Comparison of ENCODE assay signal across 33 cellular contexts in genomic region chr17:81186203-81186602, GRCh38. TPM values are rescaled to one million over a fixed set of nuclear protein-coding genes. Genes with fewer than 3 reads are reported as not detected.
"Had no signal": no experiment of that assay in that cellular context is flagged by ENCODE, and none has a peak within 500 bp of the region (broad histone marks: within the 10 kb centered on the region; RNA-seq: fewer than 3 reads in every experiment).

No MANE protein-coding gene starts in this region.

- H3K4me1 ChIP-seq: colonic mucosa, esophagus squamous epithelium, gastrocnemius medialis, heart right ventricle, lower lobe of right lung had no signal

- H3K4me3 ChIP-seq: colonic mucosa, esophagus squamous epithelium, gastrocnemius medialis, heart right ventricle, lower lobe of right lung, mucosa of descending colon had no signal

- H3K27me3 ChIP-seq: colonic mucosa had no signal

- DNase-seq: colonic mucosa; cortex of kidney; effector CD8-positive, alpha-beta T cell; effector memory CD8-positive, alpha-beta T cell; endodermal cell; erythroblast; esophagus squamous epithelium; foreskin fibroblast; foreskin melanocyte; gastrocnemius medialis; glutamatergic neuron; head of caudate nucleus; heart right ventricle; hippocampal formation; left colon; left ventricle myocardium superior; lower lobe of right lung; mesenchymal stem cell; mucosa of descending colon; naive B cell had no signal

- H3K36me3 ChIP-seq: colonic mucosa, gastrocnemius medialis had no signal

- FAIRE-seq: endometrium, islet of Langerhans, keratinocyte had no signal

- ATAC-seq: effector memory CD8-positive, alpha-beta T cell; esophagus mucosa; gastrocnemius medialis; heart right ventricle; left colon; left lobe of liver; left ventricle myocardium superior; lower lobe of right lung; mucosa of descending colon had no signal

- H3K9me3 ChIP-seq: colonic mucosa, esophagus squamous epithelium, gastrocnemius medialis, heart right ventricle, lower lobe of right lung, mucosa of descending colon had no signal

- H3K27ac ChIP-seq: colonic mucosa, epithelial cell of prostate, esophagus squamous epithelium, gastrocnemius medialis, heart right ventricle, lower lobe of right lung had no signal

RNA-seq across cellular contexts. Expression of gene PVALEF, which starts 20.9 kb away (rescaled TPM):
- total RNA-seq: colonic mucosa, dermis microvascular lymphatic vessel endothelial cell, endodermal cell, esophagus mucosa, esophagus squamous epithelium, gastrocnemius medialis, glomerular endothelial cell, heart right ventricle, kidney epithelial cell, left colon, left lobe of liver, lower leg skin, lower lobe of right lung, lung microvascular endothelial cell, mesenteric fat pad, mucosa of descending colon, myocyte had no signal
- polyA plus RNA-seq: heart right ventricle, keratinocyte had no signal
